Comparison of ENCODE assay signal across 40 cellular contexts in genomic region chr9:116721411-116721810, GRCh38.
"Had no signal": no experiment of that assay in that cellular context is flagged by ENCODE, and none has a peak within 500 bp of the region (broad histone marks: within the 10 kb centered on the region; RNA-seq: fewer than 3 reads in every experiment).

No MANE protein-coding gene starts in this region.

- H3K36me3 ChIP-seq: adrenal gland, ascending aorta, brain microvascular endothelial cell, breast epithelium, cardiac muscle cell had no signal

- H3K27ac ChIP-seq: adrenal gland, ascending aorta, body of pancreas, brain microvascular endothelial cell, breast epithelium, cardiac muscle cell had no signal

- H3K27ac Mint-ChIP-seq: activated naive CD4-positive, alpha-beta T cell treated with anti-CD3 and anti-CD28 coated beads for 36 hours; activated naive CD4-positive, alpha-beta T cell treated with anti-CD3 and anti-CD28 coated beads, Interleukin-2, amount 10 ng/mL, durations not matched to agents 7 days and 5 days; activated naive CD4-positive, alpha-beta T cell treated with anti-CD3 and anti-CD28 coated beads, Interleukin-2, amount 50 U/mL, for 24 hours; activated naive CD4-positive, alpha-beta T cell treated with anti-CD3 and anti-CD28 coated beads, Interleukin-2, amount 50 U/mL, for 72 hours; activated naive CD8-positive, alpha-beta T cell; activated naive CD8-positive, alpha-beta T cell treated with anti-CD3 and anti-CD28 coated beads for 36 hours; activated naive CD8-positive, alpha-beta T cell treated with anti-CD3 and anti-CD28 coated beads, Interleukin-2, amount 50 U/mL, for 24 hours; activated T-cell treated with anti-CD3 and anti-CD28 coated beads, Interleukin-2, amount 50 U/mL, for 24 hours; activated T-cell treated with anti-CD3 and anti-CD28 coated beads, Interleukin-2, amount 50 U/mL, for 72 hours; activated T-helper 1 cell treated with anti-CD3 and anti-CD28 coated beads, Interleukin-12 subunit alpha, Interleukin-12 subunit beta, Interleukin-2, Interleukin-4 antibody, amounts not matched to agents 30 ng/mL and 10 ng/mL and 1 ng/mL, durations not matched to agents 14 hours and 24 hours and 36 hours; activated T-helper 17 cell treated with anti-CD3 and anti-CD28 coated beads, Interleukin-2, amount 50 U/mL, for 72 hours; activated T-helper 2 cell treated with anti-CD3 and anti-CD28 coated beads, Interferon-gamma antibody, Interleukin-2, Interleukin-4, amounts not matched to agents 10 μg/mL and 5 μg/mL and 100 μg/mL, durations not matched to agents 14 hours and 24 hours and 36 hours; brain had no signal

- H3K9me3 ChIP-seq: adrenal gland, ascending aorta, body of pancreas, breast epithelium had no signal

- DNase-seq: activated effector memory CD4-positive, alpha-beta T cell treated with anti-CD3 and anti-CD28 coated beads, Interleukin-2, amount 50 U/mL, for 16 hours; activated effector memory CD4-positive, alpha-beta T cell treated with Interleukin-2 at 50 U/mL for 16 hours; activated gamma-delta T cell; activated gamma-delta T cell treated with Interleukin-2 at 50 U/mL for 16 hours; activated naive CD4-positive, alpha-beta T cell; activated naive CD4-positive, alpha-beta T cell treated with anti-CD3 and anti-CD28 coated beads for 36 hours; activated naive CD4-positive, alpha-beta T cell treated with anti-CD3 and anti-CD28 coated beads, Interleukin-2, amount 10 ng/mL, durations not matched to agents 7 days and 5 days; activated naive CD4-positive, alpha-beta T cell treated with anti-CD3 and anti-CD28 coated beads, Interleukin-2, amount 50 U/mL, for 16 hours; activated naive CD4-positive, alpha-beta T cell treated with Interleukin-2 at 50 U/mL for 16 hours; activated naive CD8-positive, alpha-beta T cell treated with anti-CD3 and anti-CD28 coated beads for 36 hours; activated naive CD8-positive, alpha-beta T cell treated with anti-CD3 and anti-CD28 coated beads, Interleukin-2, amount 10 ng/mL, durations not matched to agents 7 days and 5 days; activated naive CD8-positive, alpha-beta T cell treated with anti-CD3 and anti-CD28 coated beads, Interleukin-2, amount 50 U/mL, for 24 hours; activated T-cell treated with anti-CD3 and anti-CD28 coated beads for 4 hours; activated T-cell treated with anti-CD3 and anti-CD28 coated beads, Interleukin-2, amount 50 U/mL, for 1 hour; activated T-cell treated with anti-CD3 and anti-CD28 coated beads, Interleukin-2, amount 50 U/mL, for 24 hours; activated T-cell treated with anti-CD3 and anti-CD28 coated beads, Interleukin-2, amount 50 U/mL, for 4 hours; activated T-cell treated with anti-CD3 and anti-CD28 coated beads, Interleukin-2, amount 50 U/mL, for 48 hours; activated T-cell treated with anti-CD3 and anti-CD28 coated beads, Interleukin-2, amount 50 U/mL, for 72 hours; adrenal gland; amniotic stem cell; amygdala; anterior cingulate cortex; aorta; body of pancreas; brain microvascular endothelial cell; caudate nucleus; central memory CD4-positive, alpha-beta T cell; cerebellar nuclear complex had no signal

- H3K27me3 Mint-ChIP-seq: activated naive CD8-positive, alpha-beta T cell treated with anti-CD3 and anti-CD28 coated beads for 36 hours; central memory CD8-positive, alpha-beta T cell had no signal

- H3K36me3 Mint-ChIP-seq: activated naive CD4-positive, alpha-beta T cell treated with anti-CD3 and anti-CD28 coated beads, Interleukin-2, amount 10 ng/mL, durations not matched to agents 7 days and 5 days; activated naive CD4-positive, alpha-beta T cell treated with anti-CD3 and anti-CD28 coated beads, Interleukin-2, amount 50 U/mL, for 24 hours; activated naive CD8-positive, alpha-beta T cell treated with anti-CD3 and anti-CD28 coated beads, Interleukin-2, amount 10 ng/mL, durations not matched to agents 7 days and 5 days; brain had no signal

- H3K4me1 ChIP-seq: adrenal gland, ascending aorta, body of pancreas, breast epithelium had no signal

- H3K27me3 ChIP-seq: adrenal gland, ascending aorta, body of pancreas, brain microvascular endothelial cell, breast epithelium had no signal

- H3K4me3 Mint-ChIP-seq: activated naive CD4-positive, alpha-beta T cell treated with anti-CD3 and anti-CD28 coated beads for 36 hours; activated naive CD4-positive, alpha-beta T cell treated with anti-CD3 and anti-CD28 coated beads, Interleukin-2, amount 10 ng/mL, durations not matched to agents 7 days and 5 days; activated naive CD4-positive, alpha-beta T cell treated with anti-CD3 and anti-CD28 coated beads, Interleukin-2, amount 50 U/mL, for 24 hours; activated naive CD8-positive, alpha-beta T cell; activated naive CD8-positive, alpha-beta T cell treated with anti-CD3 and anti-CD28 coated beads for 36 hours; activated naive CD8-positive, alpha-beta T cell treated with anti-CD3 and anti-CD28 coated beads, Interleukin-2, amount 10 ng/mL, durations not matched to agents 7 days and 5 days; activated naive CD8-positive, alpha-beta T cell treated with anti-CD3 and anti-CD28 coated beads, Interleukin-2, amount 50 U/mL, for 24 hours; activated T-cell treated with anti-CD3 and anti-CD28 coated beads, Interleukin-2, amount 50 U/mL, for 24 hours; activated T-cell treated with anti-CD3 and anti-CD28 coated beads, Interleukin-2, amount 50 U/mL, for 4 hours; activated T-cell treated with anti-CD3 and anti-CD28 coated beads, Interleukin-2, amount 50 U/mL, for 72 hours; activated T-helper 1 cell treated with anti-CD3 and anti-CD28 coated beads, Interleukin-12 subunit alpha, Interleukin-12 subunit beta, Interleukin-2, Interleukin-4 antibody, amounts not matched to agents 30 ng/mL and 10 ng/mL and 1 ng/mL, durations not matched to agents 14 hours and 24 hours and 36 hours; activated T-helper 17 cell treated with anti-CD3 and anti-CD28 coated beads, Interleukin-2, amount 50 U/mL, for 72 hours; brain; central memory CD8-positive, alpha-beta T cell had no signal

- H3K4me3 ChIP-seq: adrenal gland, ascending aorta, body of pancreas, breast epithelium, cardiac muscle cell had no signal

- FAIRE-seq: astrocyte had no signal

- H3K9me3 Mint-ChIP-seq: activated naive CD4-positive, alpha-beta T cell treated with anti-CD3 and anti-CD28 coated beads for 36 hours; activated naive CD4-positive, alpha-beta T cell treated with anti-CD3 and anti-CD28 coated beads, Interleukin-2, amount 10 ng/mL, durations not matched to agents 7 days and 5 days; activated naive CD4-positive, alpha-beta T cell treated with anti-CD3 and anti-CD28 coated beads, Interleukin-2, amount 50 U/mL, for 24 hours; activated naive CD8-positive, alpha-beta T cell treated with anti-CD3 and anti-CD28 coated beads for 36 hours; activated naive CD8-positive, alpha-beta T cell treated with anti-CD3 and anti-CD28 coated beads, Interleukin-2, amount 10 ng/mL, durations not matched to agents 7 days and 5 days; activated naive CD8-positive, alpha-beta T cell treated with anti-CD3 and anti-CD28 coated beads, Interleukin-2, amount 50 U/mL, for 24 hours; activated T-cell treated with anti-CD3 and anti-CD28 coated beads, Interleukin-2, amount 50 U/mL, for 24 hours; activated T-cell treated with anti-CD3 and anti-CD28 coated beads, Interleukin-2, amount 50 U/mL, for 4 hours; activated T-helper 1 cell treated with anti-CD3 and anti-CD28 coated beads, Interleukin-12 subunit alpha, Interleukin-12 subunit beta, Interleukin-2, Interleukin-4 antibody, amounts not matched to agents 30 ng/mL and 10 ng/mL and 1 ng/mL, durations not matched to agents 14 hours and 24 hours and 36 hours; activated T-helper 2 cell treated with anti-CD3 and anti-CD28 coated beads, Interferon-gamma antibody, Interleukin-2, Interleukin-4, amounts not matched to agents 10 μg/mL and 5 μg/mL and 100 μg/mL, durations not matched to agents 14 hours and 24 hours and 36 hours; brain; central memory CD8-positive, alpha-beta T cell had no signal

- H3K4me1 Mint-ChIP-seq: activated naive CD4-positive, alpha-beta T cell treated with anti-CD3 and anti-CD28 coated beads, Interleukin-2, amount 50 U/mL, for 24 hours; activated naive CD8-positive, alpha-beta T cell treated with anti-CD3 and anti-CD28 coated beads for 36 hours; activated naive CD8-positive, alpha-beta T cell treated with anti-CD3 and anti-CD28 coated beads, Interleukin-2, amount 50 U/mL, for 24 hours; activated T-helper 17 cell treated with anti-CD3 and anti-CD28 coated beads, Interleukin-2, amount 50 U/mL, for 72 hours; central memory CD8-positive, alpha-beta T cell had no signal
